In genomic region chr6:148064406-148065134, GRCh38 we compare ENCODE assay signal across 14 cellular contexts.
DNase-seq lines count a peak whose midpoint lies in the region; TF ChIP-seq lines count a peak whose summit lies in the region.
"Had no signal": no experiment of that assay in that cellular context is flagged by ENCODE, and none has a peak within 500 bp of the region (broad histone marks: within the 10 kb centered on the region; RNA-seq: fewer than 3 reads in every experiment).

No MANE protein-coding gene starts in this region.

- DNase-seq in AG04450 (ENCODE audit: low read depth, low spot score) = peak; percentile 18
- peak; percentile 32 for DNase-seq in HFF-Myc (ENCODE audit: extremely low read depth, low read depth)
- DNase-seq in amniotic stem cell (lab: John Stamatoyannopoulos, UW) = peak; percentile 40
- peak; percentile 46 for DNase-seq in left kidney (ENCODE audit: low read depth, low spot score)
- DNase-seq in NCI-H2029 treated with DMSO at 0.1 percent for 48 hours (lab: John Stamatoyannopoulos, UW) = no peak
- DNase-seq in A673 (ENCODE audit: low spot score) = no peak
- DNase-seq in NCI-H2081 treated with DMSO at 0.1 percent for 48 hours (lab: John Stamatoyannopoulos, UW) = no peak
- DNase-seq in DMS 273 (lab: John Stamatoyannopoulos, UW; ENCODE audit: unreplicated experiment) = no peak
- DNase-seq: hippocampal formation, NCI-H1092, NCI-H510A, pancreas, upper lobe of left lung had no signal

- no peaks in the 10 kb centered on the region for H3K27me3 ChIP-seq in AG04450 (ENCODE audit: control insufficient read depth, insufficient read depth, low read length)
- no peaks in the 10 kb centered on the region for H3K27me3 ChIP-seq in A673 (replicated peaks; ENCODE audit: insufficient read depth, low read depth, low read length, poor library complexity)
- H3K27me3 ChIP-seq: BLaER1, pancreas, upper lobe of left lung had no signal

- TF ChIP-seq CTCF in AG04450 (IDR thresholded peaks at IDR 0.05; ENCODE audit: low read depth, low read length) (no peak), HFF-Myc (IDR thresholded peaks at IDR 0.05; ENCODE audit: low read depth, low read length, missing control alignments) (no peak), A673 (conservative IDR thresholded peaks at IDR 0.05; ENCODE audit: low read depth, low read length) (no peak)

- POLR2A ChIA-PET in AG04450 (lab: Yijun Ruan, JAX) = no interaction called here
- POLR2A ChIA-PET in A673 (lab: Charles Lee; ENCODE audit: low non-redundant PET) = no interaction called here

- CTCF ChIA-PET in AG04450 (lab: Charles Lee) = no interaction called here
- CTCF ChIA-PET in A673 (lab: Charles Lee) = no interaction called here

- peaks cover 3% of the 10 kb centered on the region; the same call in 1 of the 2 replicates for H3K9me3 ChIP-seq in AG04450 (ENCODE audit: control insufficient read depth, insufficient read depth, low read length)
- H3K9me3 ChIP-seq in A673 (ENCODE audit: low read depth, low read length, poor library complexity, severe bottlenecking) = peaks cover 5% of the 10 kb centered on the region
- H3K9me3 ChIP-seq: pancreas had no signal

- peak overlapping the region; percentile 61 for H3K27ac ChIP-seq in AG04450 (ENCODE audit: low read depth, low read length)
- no peak overlapping the region for H3K27ac ChIP-seq in A673 (ENCODE audit: low read depth, low read length, poor library complexity, severe bottlenecking)
- H3K27ac ChIP-seq: BLaER1, pancreas, upper lobe of left lung had no signal

- no peaks in the 10 kb centered on the region for H3K36me3 ChIP-seq in A673 (ENCODE audit: insufficient read depth, low read length, poor library complexity, severe bottlenecking)
- H3K36me3 ChIP-seq: BLaER1, pancreas, upper lobe of left lung had no signal

- BruUV-seq in A673 (replicated peaks; lab: Mats Ljungman, UMichigan) = no TSS peak

- H3K4me3 ChIP-seq in AG04450 (ENCODE audit: low read depth, low read length) (no peak overlapping the region), HFF-Myc (replicated peaks; ENCODE audit: low read depth, low read length) (no peak overlapping the region), A673 (ENCODE audit: low read depth, low read length, poor library complexity, severe bottlenecking) (no peak overlapping the region)
- H3K4me3 ChIP-seq: BLaER1, pancreas, upper lobe of left lung had no signal

- intact Hi-C loops in A673 (cut with micrococcal nuclease; ENCODE audit: unreplicated experiment) = no loop called here

- H3K4me1 ChIP-seq in A673 (ENCODE audit: insufficient read depth, low read length, poor library complexity, severe bottlenecking) = no peaks in the 10 kb centered on the region
- H3K4me1 ChIP-seq: BLaER1, pancreas, upper lobe of left lung had no signal

Comparison
In these comparisons a context has a peak if more than half of its experiments do, and no peak if none do; other contexts are left out.
1. DNase-seq: peak in AG04450 (single experiment), HFF-Myc (single experiment), amniotic stem cell (single experiment) and left kidney (single experiment); none in NCI-H2029 treated with DMSO at 0.1 percent for 48 hours (single experiment), A673 (single experiment), NCI-H2081 treated with DMSO at 0.1 percent for 48 hours (single experiment) and DMS 273 (single experiment).